10 cellular contexts compared by ENCODE assay signal in genomic region chr11:119319702-119320592, GRCh38. TPM values are rescaled to one million over a fixed set of nuclear protein-coding genes. Genes with fewer than 3 reads are reported as not detected.
DNase-seq lines count a peak whose midpoint lies in the region; ATAC-seq and TF ChIP-seq lines count a peak whose summit lies in the region.
"Had no signal": no experiment of that assay in that cellular context is flagged by ENCODE, and none has a peak within 500 bp of the region (broad histone marks: within the 10 kb centered on the region; RNA-seq: fewer than 3 reads in every experiment).

No MANE protein-coding gene starts in this region.

- no peaks in the 10 kb centered on the region for H3K36me3 Mint-ChIP-seq in WTC11

- H3K9me3 ChIP-seq in hepatocyte (ENCODE audit: low read depth): no peaks in the 10 kb centered on the region

- H3K36me3 ChIP-seq in hepatocyte (replicated peaks; ENCODE audit: insufficient read depth, low read depth): no peaks in the 10 kb centered on the region

- H4K20me1 ChIP-seq in hepatocyte (ENCODE audit: insufficient read depth, poor library complexity, severe bottlenecking): no peaks in the 10 kb centered on the region

- H3K4me3 ChIP-seq in GM12865 (ENCODE audit: low read depth, low read length) (peak overlapping the region; percentile 56), hepatocyte (no peak overlapping the region)

- H2AFZ ChIP-seq in hepatocyte: no peak overlapping the region

- H3K4me2 ChIP-seq in hepatocyte: peak overlapping the region; percentile 98

- DNase-seq in GM12865 (ENCODE audit: low read depth): no peak
- DNase-seq in WTC11 (ENCODE audit: low spot score): no peak
- DNase-seq in hepatocyte (ENCODE audit: low spot score): no peak
- DNase-seq in putamen (ENCODE audit: low spot score): peak; percentile 84
- DNase-seq in NK-92 (lab: John Stamatoyannopoulos, UW; ENCODE audit: unreplicated experiment): no peak
- DNase-seq: NCI-H2081 treated with DMSO at 0.1 percent for 48 hours had no signal

- peak overlapping the region; percentile 58 for H3K4me3 Mint-ChIP-seq in WTC11

- H3K9me3 Mint-ChIP-seq in WTC11: no peaks in the 10 kb centered on the region

- CTCF ChIA-PET in WTC11 (lab: Charles Lee): interaction anchor here (0.5 to 13.7 kb wide), 13 partner anchors 10 to 175 kb away, joined by 3 to 387 read pairs (median 7); partner anchors contain the start of genes C1QTNF5, CBL and USP2

- H3K27ac Mint-ChIP-seq in WTC11: no peak overlapping the region

- no peaks in the 10 kb centered on the region for H3K79me2 ChIP-seq in hepatocyte

- POLR2A ChIA-PET in WTC11 (lab: Charles Lee): interaction anchor here (1.6 to 2.1 kb wide), 3 partner anchors 9 to 114 kb away, joined by 5 to 16 read pairs (median 5); partner anchors contain the start of gene CBL

- H3K27ac ChIP-seq in hepatocyte: peak overlapping the region; percentile 15

- H3K9me2 ChIP-seq in hepatocyte (replicated peaks; ENCODE audit: insufficient read depth): no peaks in the 10 kb centered on the region

- H3K27me3 Mint-ChIP-seq in WTC11 (ENCODE audit: low read depth): peaks cover 35% of the 10 kb centered on the region

- TF ChIP-seq CTCF in GM12865 (IDR thresholded peaks at IDR 0.05; ENCODE audit: insufficient read depth, low read depth, low read length, missing control alignments): no peak
- TF ChIP-seq CTCF in WTC11 (IDR thresholded peaks at IDR 0.05): no peak
- no peak for TF ChIP-seq CTCF in hepatocyte (IDR thresholded peaks at IDR 0.05; ENCODE audit: poor library complexity)

- peaks cover 49% of the 10 kb centered on the region for H3K4me1 Mint-ChIP-seq in WTC11

- peaks cover 30% of the 10 kb centered on the region for H3K4me1 ChIP-seq in hepatocyte (ENCODE audit: insufficient read depth)

- H3K27me3 ChIP-seq in hepatocyte: peaks cover 33% of the 10 kb centered on the region

- ATAC-seq in WTC11 (no peak), HG02678 (IDR thresholded peaks at IDR 0.05; ENCODE audit: unreplicated experiment) (no peak), HG02798 (IDR thresholded peaks at IDR 0.05; ENCODE audit: poor library complexity, unreplicated experiment) (no peak), GM21723 (IDR thresholded peaks at IDR 0.05; ENCODE audit: unreplicated experiment) (no peak)

- 63% methylated on average over 20 of the region's 24 CpGs for WGBS in hepatocyte (ENCODE audit: low lambda C conversion rate, missing lambda C conversion rate)

TF ChIP-seq in WTC11, 78 proteins besides CTCF, POLR2A, EP300 and RAD21:
- TF ChIP-seq NFE2L1 (CRISPR knock-in tag; IDR thresholded peaks at IDR 0.05) (no peak), ZNF219 (CRISPR knock-in tag; IDR thresholded peaks at IDR 0.05; ENCODE audit: borderline replicate concordance) (no peak), FOXP1 (CRISPR knock-in tag; IDR thresholded peaks at IDR 0.05; ENCODE audit: borderline replicate concordance) (no peak), PRRX2 (CRISPR knock-in tag; IDR thresholded peaks at IDR 0.05) (no peak), IRF2 (CRISPR knock-in tag; IDR thresholded peaks at IDR 0.05; ENCODE audit: borderline replicate concordance, low read depth) (no peak), GTF2I (CRISPR knock-in tag; conservative IDR thresholded peaks at IDR 0.05) (no peak), HMGA2 (CRISPR knock-in tag; IDR thresholded peaks at IDR 0.05) (no peak), JUN (CRISPR knock-in tag; IDR thresholded peaks at IDR 0.05) (no peak), NFATC4 (CRISPR knock-in tag; IDR thresholded peaks at IDR 0.05) (no peak), MYBL2 (CRISPR knock-in tag; IDR thresholded peaks at IDR 0.05) (no peak)
- TF ChIP-seq, protein P1, sequence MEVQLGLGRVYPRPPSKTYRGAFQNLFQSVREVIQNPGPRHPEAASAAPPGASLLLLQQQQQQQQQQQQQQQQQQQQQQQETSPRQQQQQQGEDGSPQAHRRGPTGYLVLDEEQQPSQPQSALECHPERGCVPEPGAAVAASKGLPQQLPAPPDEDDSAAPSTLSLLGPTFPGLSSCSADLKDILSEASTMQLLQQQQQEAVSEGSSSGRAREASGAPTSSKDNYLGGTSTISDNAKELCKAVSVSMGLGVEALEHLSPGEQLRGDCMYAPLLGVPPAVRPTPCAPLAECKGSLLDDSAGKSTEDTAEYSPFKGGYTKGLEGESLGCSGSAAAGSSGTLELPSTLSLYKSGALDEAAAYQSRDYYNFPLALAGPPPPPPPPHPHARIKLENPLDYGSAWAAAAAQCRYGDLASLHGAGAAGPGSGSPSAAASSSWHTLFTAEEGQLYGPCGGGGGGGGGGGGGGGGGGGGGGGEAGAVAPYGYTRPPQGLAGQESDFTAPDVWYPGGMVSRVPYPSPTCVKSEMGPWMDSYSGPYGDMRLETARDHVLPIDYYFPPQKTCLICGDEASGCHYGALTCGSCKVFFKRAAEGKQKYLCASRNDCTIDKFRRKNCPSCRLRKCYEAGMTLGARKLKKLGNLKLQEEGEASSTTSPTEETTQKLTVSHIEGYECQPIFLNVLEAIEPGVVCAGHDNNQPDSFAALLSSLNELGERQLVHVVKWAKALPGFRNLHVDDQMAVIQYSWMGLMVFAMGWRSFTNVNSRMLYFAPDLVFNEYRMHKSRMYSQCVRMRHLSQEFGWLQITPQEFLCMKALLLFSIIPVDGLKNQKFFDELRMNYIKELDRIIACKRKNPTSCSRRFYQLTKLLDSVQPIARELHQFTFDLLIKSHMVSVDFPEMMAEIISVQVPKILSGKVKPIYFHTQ (CRISPR knock-in tag; IDR thresholded peaks at IDR 0.05): no peak
- TF ChIP-seq, protein P2, sequence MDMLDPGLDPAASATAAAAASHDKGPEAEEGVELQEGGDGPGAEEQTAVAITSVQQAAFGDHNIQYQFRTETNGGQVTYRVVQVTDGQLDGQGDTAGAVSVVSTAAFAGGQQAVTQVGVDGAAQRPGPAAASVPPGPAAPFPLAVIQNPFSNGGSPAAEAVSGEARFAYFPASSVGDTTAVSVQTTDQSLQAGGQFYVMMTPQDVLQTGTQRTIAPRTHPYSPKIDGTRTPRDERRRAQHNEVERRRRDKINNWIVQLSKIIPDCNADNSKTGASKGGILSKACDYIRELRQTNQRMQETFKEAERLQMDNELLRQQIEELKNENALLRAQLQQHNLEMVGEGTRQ (CRISPR knock-in tag; IDR thresholded peaks at IDR 0.05): no peak
- TF ChIP-seq, protein P3, sequence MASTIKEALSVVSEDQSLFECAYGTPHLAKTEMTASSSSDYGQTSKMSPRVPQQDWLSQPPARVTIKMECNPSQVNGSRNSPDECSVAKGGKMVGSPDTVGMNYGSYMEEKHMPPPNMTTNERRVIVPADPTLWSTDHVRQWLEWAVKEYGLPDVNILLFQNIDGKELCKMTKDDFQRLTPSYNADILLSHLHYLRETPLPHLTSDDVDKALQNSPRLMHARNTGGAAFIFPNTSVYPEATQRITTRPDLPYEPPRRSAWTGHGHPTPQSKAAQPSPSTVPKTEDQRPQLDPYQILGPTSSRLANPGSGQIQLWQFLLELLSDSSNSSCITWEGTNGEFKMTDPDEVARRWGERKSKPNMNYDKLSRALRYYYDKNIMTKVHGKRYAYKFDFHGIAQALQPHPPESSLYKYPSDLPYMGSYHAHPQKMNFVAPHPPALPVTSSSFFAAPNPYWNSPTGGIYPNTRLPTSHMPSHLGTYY (CRISPR knock-in tag; IDR thresholded peaks at IDR 0.05): no peak

RNA-seq across cellular contexts. Expression of gene MCAM, which starts 3.0 kb away (rescaled TPM):
- total RNA-seq in WTC11 (2021): 20.7 to 26.4 TPM (median 22.1 TPM) in 3 replicates
- total RNA-seq in hepatocyte: 8.7 and 35.4 TPM in 2 replicates
- 5.1 and 6.1 TPM in 2 replicates for polyA plus RNA-seq in hepatocyte

RNA-seq across cellular contexts. Expression of gene RNF26, which starts 14.4 kb away (rescaled TPM):
- total RNA-seq in WTC11 (2021) (90.0 to 91.1 TPM (median 90.6 TPM) in 3 replicates), hepatocyte (15.5 and 15.8 TPM in 2 replicates)
- polyA plus RNA-seq in hepatocyte: 35.5 and 46.9 TPM in 2 replicates

RNA-seq across cellular contexts. Expression of gene C1QTNF5, which starts 20.7 kb away (rescaled TPM):
- total RNA-seq in WTC11 (2021) (2.0 to 3.0 TPM (median 2.2 TPM) in 3 replicates), hepatocyte (12.5 and 13.7 TPM in 2 replicates)
- 18.0 and 23.6 TPM in 2 replicates for polyA plus RNA-seq in hepatocyte

RNA-seq across cellular contexts. Expression of gene MFRP, which starts 26.6 kb away (rescaled TPM):
- not detected in 3 replicates for total RNA-seq in WTC11 (2021)
- total RNA-seq in hepatocyte: 0.08 TPM in 1 of 2 replicates, not detected in the other
- polyA plus RNA-seq in hepatocyte: not detected in 2 replicates
- total RNA-seq: bronchial epithelial cell had no signal
